Comparison of ENCODE assay signal across 20 cellular contexts in the genomic region with DNA sequence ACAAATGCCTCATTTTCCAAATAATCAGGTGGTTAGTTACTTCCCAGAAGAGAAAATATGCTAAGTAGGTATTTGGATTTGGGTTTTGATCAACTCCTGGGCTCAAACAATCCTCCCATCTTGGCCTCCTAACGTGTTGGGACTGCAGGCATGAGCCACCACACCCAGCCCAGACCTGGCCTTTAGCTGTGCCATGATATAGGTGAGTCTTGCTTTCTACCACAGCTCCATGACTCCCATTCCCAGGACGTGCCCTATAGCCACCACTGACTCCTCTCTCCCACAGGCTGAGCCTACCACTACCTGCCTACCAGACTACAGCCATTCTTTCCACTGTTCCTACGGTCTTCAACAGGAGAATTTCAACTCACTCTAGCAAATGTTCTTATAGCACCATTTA. TPM values are rescaled to one million over a fixed set of nuclear protein-coding genes. Genes with fewer than 3 reads are reported as not detected.
DNase-seq lines count a peak whose midpoint lies in the region; ATAC-seq and TF ChIP-seq lines count a peak whose summit lies in the region.
"Had no signal": no experiment of that assay in that cellular context is flagged by ENCODE, and none has a peak within 500 bp of the region (broad histone marks: within the 10 kb centered on the region; RNA-seq: fewer than 3 reads in every experiment).

No MANE protein-coding gene starts in this region.

- no peaks in the 10 kb centered on the region for H3K79me2 ChIP-seq in neural progenitor cell (ENCODE audit: low read depth)
- no peaks in the 10 kb centered on the region for H3K79me2 ChIP-seq in PC-3 (ENCODE audit: low read length)

- H3K27ac ChIP-seq in IMR-90 (ENCODE audit: insufficient read depth, low read length) (no peak overlapping the region), neural progenitor cell (no peak overlapping the region), spleen (no peak overlapping the region), PC-3 (ENCODE audit: low read length) (no peak overlapping the region)

- peak overlapping the region; percentile 62 for H3K14ac ChIP-seq in IMR-90 (replicated peaks; ENCODE audit: low read depth, low read length)

- H3K4me1 ChIP-seq in IMR-90 (ENCODE audit: control insufficient read depth, insufficient read depth, low read length) (peaks cover 33% of the 10 kb centered on the region), neural progenitor cell (peaks cover 13% of the 10 kb centered on the region), spleen (no peaks in the 10 kb centered on the region), PC-3 (ENCODE audit: insufficient read depth, low read length) (peaks cover 57% of the 10 kb centered on the region)

- H2AK5ac ChIP-seq in IMR-90 (ENCODE audit: low read depth, low read length) = peak overlapping the region; percentile 97

- H2BK15ac ChIP-seq in IMR-90 (ENCODE audit: low read depth, low read length) = peak overlapping the region; percentile 94

- dilution Hi-C loops in IMR-90 (cut with HindIII; ENCODE audit: low sequenced_read_pairs, unreplicated experiment) = no loop called here

- H3K4me1 Mint-ChIP-seq in neural progenitor cell = peaks cover 29% of the 10 kb centered on the region
- H3K4me1 Mint-ChIP-seq: CD4-positive, alpha-beta memory T cell had no signal

- no peak overlapping the region for H3K23ac ChIP-seq in IMR-90 (ENCODE audit: low read depth, low read length)

- peak overlapping the region; percentile 63 for H3K18ac ChIP-seq in IMR-90 (ENCODE audit: low read depth, low read length)

- BruUV-seq in IMR-90 (replicated peaks; lab: Mats Ljungman, UMichigan) (no TSS peak), PC-3 (replicated peaks; lab: Mats Ljungman, UMichigan) (no TSS peak)

- H3K4me3 Mint-ChIP-seq in neural progenitor cell = peak overlapping the region; percentile 29
- H3K4me3 Mint-ChIP-seq: CD4-positive, alpha-beta memory T cell; GM23338; H9 had no signal

- H3K56ac ChIP-seq in IMR-90 (ENCODE audit: extremely low read depth, insufficient read depth, low read length) = no peak overlapping the region

- intact Hi-C loops in IMR-90 (cut with micrococcal nuclease) = no loop called here
- intact Hi-C loops in spleen (cut with DNase I; ENCODE audit: low total_unique reads) = no loop called here
- intact Hi-C loops in PC-3 (cut with micrococcal nuclease) = no loop called here

- H3K4me2 ChIP-seq in IMR-90 (ENCODE audit: low read depth, low read length) = no peak overlapping the region
- H3K4me2 ChIP-seq in neural progenitor cell = no peak overlapping the region
- no peak overlapping the region for H3K4me2 ChIP-seq in PC-3 (ENCODE audit: low read length)
- H3K4me2 ChIP-seq: GM23338 had no signal

- H3K36me3 Mint-ChIP-seq in neural progenitor cell = no peaks in the 10 kb centered on the region
- H3K36me3 Mint-ChIP-seq: CD4-positive, alpha-beta memory T cell had no signal

- ATAC-seq in IMR-90 (ENCODE audit: low read depth) = no peak
- no peak for ATAC-seq in left lobe of liver
- no peak for ATAC-seq in PC-3
- ATAC-seq: GM23338, HCT116 had no signal

- peak overlapping the region; percentile 98 for H4K91ac ChIP-seq in IMR-90 (ENCODE audit: insufficient read depth, low read depth, low read length)

- peak overlapping the region; percentile 36 for H4K5ac ChIP-seq in IMR-90 (ENCODE audit: low read depth, low read length)

- POLR2A ChIA-PET in IMR-90 (lab: Charles Lee; ENCODE audit: unreplicated experiment) (no interaction called here), PC-3 (lab: Charles Lee; ENCODE audit: unreplicated experiment) (no interaction called here)

- peak overlapping the region; percentile 43 for H2BK5ac ChIP-seq in IMR-90 (ENCODE audit: low read depth, low read length, poor library complexity, severe bottlenecking)

- H3K27me3 ChIP-seq in IMR-90 (ENCODE audit: control insufficient read depth, insufficient read depth, low read length) (no peaks in the 10 kb centered on the region), neural progenitor cell (no peaks in the 10 kb centered on the region), spleen (replicated peaks in 1 of 7) (peaks cover 0 to 6% (median 0%) of the 10 kb centered on the region in 7 donors), PC-3 (ENCODE audit: low read length) (no peaks in the 10 kb centered on the region)

- TF ChIP-seq CTCF in IMR-90 (conservative IDR thresholded peaks at IDR 0.05; ENCODE audit: low read depth, low read length) (no peak), neural progenitor cell (IDR thresholded peaks at IDR 0.05) (no peak), spleen (IDR thresholded peaks at IDR 0.05 in 8 of 11, conservative IDR thresholded peaks at IDR 0.05 in 3 of 11) (no peak), PC-3 (conservative IDR thresholded peaks at IDR 0.05; ENCODE audit: low read depth, low read length) (no peak)

- H3K9me3 ChIP-seq in IMR-90 (ENCODE audit: control insufficient read depth, insufficient read depth, low read length) (no peaks in the 10 kb centered on the region), neural progenitor cell (ENCODE audit: low read depth) (no peaks in the 10 kb centered on the region), spleen (no peaks in the 10 kb centered on the region), PC-3 (ENCODE audit: low read length) (no peaks in the 10 kb centered on the region)

- H3K9me2 ChIP-seq in PC-3 (replicated peaks; ENCODE audit: low read length) = no peaks in the 10 kb centered on the region

- H3K27ac Mint-ChIP-seq in neural progenitor cell = no peak overlapping the region
- H3K27ac Mint-ChIP-seq: GM23338, H9 had no signal

- H2AFZ ChIP-seq in IMR-90 (replicated peaks; ENCODE audit: low read length, poor library complexity) (no peak overlapping the region), neural progenitor cell (replicated peaks) (no peak overlapping the region), PC-3 (ENCODE audit: low read length) (no peak overlapping the region)
- H2AFZ ChIP-seq: GM23338 had no signal

- TF ChIP-seq POLR2A in IMR-90 (IDR thresholded peaks at IDR 0.05; ENCODE audit: low read depth, low read length) (no peak), spleen (IDR thresholded peaks at IDR 0.05) (no peak)

- H2AK9ac ChIP-seq in IMR-90 (replicated peaks; ENCODE audit: low read depth, low read length, poor library complexity) = no peak overlapping the region

- H3K79me1 ChIP-seq in IMR-90 (ENCODE audit: low read depth in 1 of 2, low read length in 2 of 2) = no peaks in the 10 kb centered on the region

- peaks cover 21% of the 10 kb centered on the region for H3K9me1 ChIP-seq in IMR-90 (ENCODE audit: insufficient read depth, low read length)

- in situ Hi-C loops in IMR-90 (cut with MboI; ENCODE audit: low sequenced_read_pairs) = no loop called here

- no peaks in the 10 kb centered on the region for H3K36me3 ChIP-seq in IMR-90 (ENCODE audit: control insufficient read depth, insufficient read depth, low read length)
- H3K36me3 ChIP-seq in neural progenitor cell = no peaks in the 10 kb centered on the region
- H3K36me3 ChIP-seq in spleen = no peaks in the 10 kb centered on the region
- no peaks in the 10 kb centered on the region for H3K36me3 ChIP-seq in PC-3 (ENCODE audit: low read depth, low read length)

- TF ChIP-seq RAD21 in IMR-90 (IDR thresholded peaks at IDR 0.05; ENCODE audit: low read length) = no peak

- CTCF ChIA-PET in IMR-90 (lab: Yijun Ruan, JAX) (no interaction called here), PC-3 (lab: Charles Lee) (no interaction called here)

- H2BK20ac ChIP-seq in IMR-90 (ENCODE audit: low read depth, low read length) = peak overlapping the region; percentile 89

- H4K8ac ChIP-seq in IMR-90 (ENCODE audit: low read depth in 2 of 2, low read length in 2 of 2) = peak overlapping the region; percentile 48 to 65; a peak in 2 of 4 replicates

- H3K9ac ChIP-seq in IMR-90 (ENCODE audit: low read depth, low read length) (no peak overlapping the region), neural progenitor cell (no peak overlapping the region), PC-3 (ENCODE audit: low read length) (no peak overlapping the region)

- peak overlapping the region; percentile 84 for H3K4ac ChIP-seq in IMR-90 (ENCODE audit: low read depth, low read length)

- no peaks in the 10 kb centered on the region for H3K9me3 Mint-ChIP-seq in neural progenitor cell
- H3K9me3 Mint-ChIP-seq: GM23338, H9 had no signal

- no peak overlapping the region for H3K4me3 ChIP-seq in IMR-90 (ENCODE audit: insufficient read depth, low read depth, low read length)
- H3K4me3 ChIP-seq in neural progenitor cell = no peak overlapping the region
- no peak overlapping the region for H3K4me3 ChIP-seq in spleen
- H3K4me3 ChIP-seq in PC-3 (ENCODE audit: low read length) = no peak overlapping the region
- H3K4me3 ChIP-seq: GM23338 had no signal

- H2BK120ac ChIP-seq in IMR-90 (ENCODE audit: low read depth, low read length) = peak overlapping the region; percentile 100

- DNase-seq in IMR-90 (no peak), left lobe of liver (ENCODE audit: low spot score) (peak; percentile 11), neural progenitor cell (ENCODE audit: low spot score) (no peak), spleen (peak; percentile 21), NCI-H2196 (lab: John Stamatoyannopoulos, UW; ENCODE audit: unreplicated experiment) (no peak), PC-3 (no peak)
- DNase-seq in activated CD8-positive, alpha-beta memory T cell treated with anti-CD3 and anti-CD28 coated beads for 24 hours = no peak
- DNase-seq: 8988T; C1 segment of cervical spinal cord; Calu3; CD4-positive, alpha-beta memory T cell; COR-L47; DMS53; DMS79 treated with DMSO at 0.1 percent for 48 hours; GF-D8; H9 had no signal

- H3F3A ChIP-seq in neural progenitor cell (ENCODE audit: low read depth) = no peaks in the 10 kb centered on the region
- H3F3A ChIP-seq in PC-3 (ENCODE audit: low read length, unreplicated experiment) = no peaks in the 10 kb centered on the region

- H4K20me1 ChIP-seq in IMR-90 (ENCODE audit: insufficient read depth, low read length) (no peaks in the 10 kb centered on the region), neural progenitor cell (ENCODE audit: low read depth) (no peaks in the 10 kb centered on the region), PC-3 (ENCODE audit: low read length) (no peaks in the 10 kb centered on the region)

- 100% methylated on average over 1 of the region's 3 CpGs; no CpG with 5 or more reads in 1 of the 2 experiments for WGBS in IMR-90 (ENCODE audit: extremely low coverage in 2 of 2, insufficient read length in 1 of 2), 2 experiments
- 54 to 88% (median 61%) methylated on average over 3 of the region's 3 CpGs for WGBS in spleen, 5 donors

- peaks cover 6% of the 10 kb centered on the region for H3K27me3 Mint-ChIP-seq in neural progenitor cell (ENCODE audit: insufficient read depth, low read depth)

RNA-seq across cellular contexts. Expression of a gene that starts 1.8 kb away (rescaled TPM):
- total RNA-seq in IMR-90 (2012; rRNA removed) = not detected in 2 replicates
- polyA plus RNA-seq in IMR-90 (2012; rRNA removed) = 0.05 and 0.06 TPM in 2 replicates
- polyA plus RNA-seq in IMR-90 (2012; cell fraction: cytosol; rRNA removed) = 0.09 TPM in 1 of 2 replicates, not detected in the other
- polyA plus RNA-seq in IMR-90 (2012; cell fraction: nucleus; rRNA removed; ENCODE audit: low replicate concordance) = 0.37 and 0.40 TPM in 2 replicates
- total RNA-seq in left lobe of liver = 0.35 TPM
- not detected in 2 replicates for total RNA-seq in neural progenitor cell (ENCODE audit: low replicate concordance)
- total RNA-seq in spleen = under 1 TPM in 1 of 7 donors, not detected in 6; 0.10 TPM
- under 1 TPM; 0.02 to 0.19 (median 0.07) TPM for polyA plus RNA-seq in spleen
- 0.23 and 0.26 TPM in 2 replicates for total RNA-seq in PC-3 (2014; rRNA removed)
- total RNA-seq: A673; Calu3; CD4-positive, alpha-beta memory T cell; Daoy; GM23338; H9 had no signal
- polyA plus RNA-seq: CD4-positive, alpha-beta memory T cell; GM23338 had no signal

RNA-seq across cellular contexts. Expression of a gene that starts 52.4 kb away (rescaled TPM):
- total RNA-seq in IMR-90 (2012; rRNA removed) (14.2 and 16.0 TPM in 2 replicates), left lobe of liver (96.0 TPM), neural progenitor cell (ENCODE audit: low replicate concordance) (19.0 and 29.2 TPM in 2 replicates), spleen (10 to 100 TPM; 14.1 to 30.9 (median 20.9) TPM), PC-3 (2014; rRNA removed) (19.6 and 27.1 TPM in 2 replicates)
- polyA plus RNA-seq in IMR-90 (2012; rRNA removed) (13.6 and 15.8 TPM in 2 replicates), spleen (10 to 100 TPM in 1 of 3 donors, 1 to 10 TPM in 2; 7.1 to 11.3 (median 8.1) TPM)
- polyA plus RNA-seq in IMR-90 (2012; cell fraction: cytosol; rRNA removed) = 7.7 and 11.3 TPM in 2 replicates
- 5.3 and 8.3 TPM in 2 replicates for polyA plus RNA-seq in IMR-90 (2012; cell fraction: nucleus; rRNA removed; ENCODE audit: low replicate concordance)

Comparison
In these comparisons a context has a peak if more than half of its experiments do, and no peak if none do; other contexts are left out.
1. DNase-seq: peak in left lobe of liver (single experiment) and spleen (single experiment); none in IMR-90 (single experiment), neural progenitor cell (single experiment), NCI-H2196 (single experiment), PC-3 (single experiment) and activated CD8-positive, alpha-beta memory T cell treated with anti-CD3 and anti-CD28 coated beads for 24 hours (single experiment).